1 cellular context compared by ENCODE assay signal in genomic region chr12:46357438-46358324, GRCh38.
TF ChIP-seq lines count a peak whose summit lies in the region.

No MANE protein-coding gene starts in this region.

TF ChIP-seq in HepG2, 621 proteins besides CTCF, POLR2A, EP300 and RAD21 (continued from another document and continues in another):
- TF ChIP-seq ZNF318 (CRISPR knock-in tag; IDR thresholded peaks at IDR 0.05) (peak; percentile 99), KAT8 (CRISPR knock-in tag; IDR thresholded peaks at IDR 0.05) (peak; percentile 71; the same call in 1 of the 2 replicates), KMT2A (CRISPR knock-in tag; IDR thresholded peaks at IDR 0.05) (no peak), ZKSCAN8 (CRISPR knock-in tag; IDR thresholded peaks at IDR 0.05; ENCODE audit: borderline replicate concordance) (peak; percentile 74), ZNF792 (CRISPR knock-in tag; IDR thresholded peaks at IDR 0.05) (peak; percentile 37; the same call in 1 of the 2 replicates), CREBL2 (CRISPR knock-in tag; IDR thresholded peaks at IDR 0.05; ENCODE audit: borderline replicate concordance) (no peak), DR1 (CRISPR knock-in tag; IDR thresholded peaks at IDR 0.05) (0 out of 2 replicates have a peak, but pooled peaks have one; percentile 35), MTF1 (CRISPR knock-in tag; IDR thresholded peaks at IDR 0.05) (peak; percentile 49; the same call in 1 of the 2 replicates), KDM3A (CRISPR knock-in tag; IDR thresholded peaks at IDR 0.05; ENCODE audit: low read depth) (0 out of 2 replicates have a peak, but pooled peaks have one; percentile 24), CREB1 (IDR thresholded peaks at IDR 0.05) (no peak), CREB1 (CRISPR knock-in tag; IDR thresholded peaks at IDR 0.05) (peak; percentile 47; the same call in 1 of the 2 replicates), ZFP41 (CRISPR knock-in tag; IDR thresholded peaks at IDR 0.05; ENCODE audit: borderline replicate concordance) (no peak), FOXA1 (IDR thresholded peaks at IDR 0.05) (no peak), FOXA1 (CRISPR knock-in tag; IDR thresholded peaks at IDR 0.05) (peak; percentile 65), JUN (CRISPR knock-in tag; IDR thresholded peaks at IDR 0.05) (no peak), ZNF274 (CRISPR knock-in tag; IDR thresholded peaks at IDR 0.05) (peak; percentile 67; the same call in 1 of the 2 replicates), ASH2L (IDR thresholded peaks at IDR 0.05; ENCODE audit: insufficient read length, low read depth, low read length) (no peak), THAP11 (CRISPR knock-in tag; IDR thresholded peaks at IDR 0.05) (peak; percentile 55; the same call in 1 of the 2 replicates), ZNF773 (CRISPR knock-in tag; IDR thresholded peaks at IDR 0.05; ENCODE audit: borderline replicate concordance) (no peak), HNRNPL (IDR thresholded peaks at IDR 0.05; ENCODE audit: low read depth, low read length) (0 out of 2 replicates have a peak, but pooled peaks have one; percentile 71), ZNF850 (CRISPR knock-in tag; conservative IDR thresholded peaks at IDR 0.05) (0 out of 2 replicates have a peak, but pooled peaks have one; percentile 7), SRY (CRISPR knock-in tag; IDR thresholded peaks at IDR 0.05) (peak; percentile 22; the same call in 1 of the 2 replicates), FOXJ3 (CRISPR knock-in tag; IDR thresholded peaks at IDR 0.05; ENCODE audit: borderline replicate concordance) (no peak), ZNF530 (CRISPR knock-in tag; IDR thresholded peaks at IDR 0.05; ENCODE audit: low read depth) (no peak), HMG20A (CRISPR knock-in tag; IDR thresholded peaks at IDR 0.05; ENCODE audit: borderline replicate concordance) (0 out of 2 replicates have a peak, but pooled peaks have one; percentile 60), SAP130 (CRISPR knock-in tag; IDR thresholded peaks at IDR 0.05; ENCODE audit: low read depth) (peak; percentile 21), ZNF292 (CRISPR knock-in tag; IDR thresholded peaks at IDR 0.05; ENCODE audit: borderline replicate concordance, low read depth) (no peak), ZNF362 (CRISPR knock-in tag; IDR thresholded peaks at IDR 0.05; ENCODE audit: borderline replicate concordance) (peak; percentile 45; the same call in 1 of the 2 replicates), MYNN (CRISPR knock-in tag; IDR thresholded peaks at IDR 0.05; ENCODE audit: low read depth) (no peak), HNF1B (CRISPR knock-in tag; IDR thresholded peaks at IDR 0.05) (peak; percentile 70), NFYB (CRISPR knock-in tag; IDR thresholded peaks at IDR 0.05) (no peak), ZNF644 (CRISPR knock-in tag; IDR thresholded peaks at IDR 0.05; ENCODE audit: low read depth) (no peak; the same call in 1 of the 2 replicates), ZNF597 (CRISPR knock-in tag; IDR thresholded peaks at IDR 0.05) (no peak), ZNF557 (CRISPR knock-in tag; IDR thresholded peaks at IDR 0.05) (no peak), FOXO1 (CRISPR knock-in tag; IDR thresholded peaks at IDR 0.05) (peak; percentile 23), KDM1A (CRISPR knock-in tag; IDR thresholded peaks at IDR 0.05) (no peak; the same call in 1 of the 2 replicates), MTA1 (CRISPR knock-in tag; IDR thresholded peaks at IDR 0.05; ENCODE audit: borderline replicate concordance) (no peak), ZEB1 (IDR thresholded peaks at IDR 0.05; ENCODE audit: insufficient replicate concordance, low read depth) (peak; percentile 69), ZNF382 (CRISPR knock-in tag; IDR thresholded peaks at IDR 0.05; ENCODE audit: borderline replicate concordance) (no peak), POLR2G (IDR thresholded peaks at IDR 0.05; ENCODE audit: low read depth, low read length) (peak; percentile 99), GATA4 (IDR thresholded peaks at IDR 0.05; ENCODE audit: borderline replicate concordance, low read depth) (peak; percentile 43), REL (CRISPR knock-in tag; conservative IDR thresholded peaks at IDR 0.05) (no peak; the same call in 1 of the 2 replicates), TCF12 (IDR thresholded peaks at IDR 0.05) (no peak), TCF12 (CRISPR knock-in tag; IDR thresholded peaks at IDR 0.05) (peak; percentile 67; the same call in 1 of the 2 replicates), ZBTB8A (CRISPR knock-in tag; IDR thresholded peaks at IDR 0.05; ENCODE audit: borderline replicate concordance, low read depth) (no peak; the same call in 1 of the 2 replicates), ZNF841 (CRISPR knock-in tag; IDR thresholded peaks at IDR 0.05; ENCODE audit: borderline replicate concordance) (0 out of 2 replicates have a peak, but pooled peaks have one; percentile 53), ZNF646 (CRISPR knock-in tag; IDR thresholded peaks at IDR 0.05) (peak; percentile 43; the same call in 1 of the 2 replicates)
